In the genomic region with DNA sequence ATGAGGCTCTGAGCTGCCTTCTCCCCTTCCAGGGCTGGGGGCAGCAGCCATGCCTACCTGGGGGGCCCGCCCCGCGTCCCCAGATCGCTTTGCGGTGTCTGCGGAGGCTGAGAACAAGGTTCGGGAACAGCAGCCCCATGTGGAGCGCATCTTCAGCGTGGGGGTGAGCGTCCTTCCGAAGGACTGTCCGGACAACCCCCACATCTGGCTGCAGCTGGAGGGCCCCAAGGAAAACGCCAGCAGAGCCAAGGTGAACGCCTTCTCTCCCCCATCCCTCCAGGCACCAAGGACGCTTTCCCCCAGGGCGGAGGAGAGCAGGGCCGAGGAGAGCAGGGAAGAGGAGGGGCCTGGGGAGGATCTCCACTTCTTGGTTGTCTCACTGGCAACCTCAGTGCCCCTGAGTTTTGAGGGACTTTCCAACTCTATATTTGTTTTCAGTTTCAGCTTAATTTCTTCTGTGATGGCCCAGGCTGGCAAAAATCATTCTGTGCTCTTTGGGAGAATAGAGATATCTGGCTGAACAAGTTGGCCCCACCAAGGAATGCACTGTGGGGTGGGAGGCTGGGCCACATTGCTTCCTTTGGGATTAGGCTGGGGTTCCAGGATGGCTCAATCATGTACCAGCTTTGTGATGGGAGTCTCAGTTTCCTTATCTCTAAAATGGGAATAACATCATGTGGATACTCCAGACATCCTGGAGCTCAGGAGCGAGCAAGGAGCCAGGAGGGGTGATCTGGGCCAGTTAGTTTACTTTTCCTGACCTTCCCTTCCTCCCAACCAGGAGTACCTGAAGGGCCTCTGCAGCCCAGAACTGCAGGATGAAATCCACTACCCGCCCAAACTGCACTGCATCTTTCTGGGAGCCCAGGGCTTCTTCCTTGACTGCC, we compare ENCODE assay signal across 8 cellular contexts. TPM values are rescaled to one million over a fixed set of nuclear protein-coding genes. Genes with fewer than 3 reads are reported as not detected.
DNase-seq lines count a peak whose midpoint lies in the region; ATAC-seq and TF ChIP-seq lines count a peak whose summit lies in the region.

No MANE protein-coding gene starts in this region.

- DNase-seq in GM12865 (ENCODE audit: low read depth) (peak; percentile 85), superior temporal gyrus (ENCODE audit: extremely low spot score) (peak; percentile 7), occipital lobe (lab: John Stamatoyannopoulos, UW) (no peak)
- DNase-seq in activated CD4-positive, alpha-beta T cell treated with anti-CD3 and anti-CD28 coated beads for 1 hour, result peak; percentile 39

- H3K9me3 ChIP-seq in ectodermal cell (ENCODE audit: control insufficient read depth, low read length) (no peaks in the 10 kb centered on the region), mucosa of stomach (ENCODE audit: control insufficient read depth, low read length) (no peaks in the 10 kb centered on the region)

- H3K27me3 ChIP-seq in ectodermal cell (ENCODE audit: control insufficient read depth, insufficient read depth, low read length, poor library complexity, severe bottlenecking) (peaks cover 12% of the 10 kb centered on the region), mucosa of stomach (ENCODE audit: control insufficient read depth, insufficient read depth, low read length) (no peaks in the 10 kb centered on the region)

- H3K4me1 ChIP-seq in ectodermal cell (ENCODE audit: control insufficient read depth, insufficient read depth, low read length) (no peaks in the 10 kb centered on the region), mucosa of stomach (ENCODE audit: control insufficient read depth, insufficient read depth, low read length) (peaks cover 52% of the 10 kb centered on the region)

- no peak for TF ChIP-seq CTCF in GM12865 (IDR thresholded peaks at IDR 0.05; ENCODE audit: insufficient read depth, low read depth, low read length, missing control alignments)

- ATAC-seq in HG03097 (IDR thresholded peaks at IDR 0.05; ENCODE audit: low FRiP score, unreplicated experiment) (peak; percentile 33), GM19455 (IDR thresholded peaks at IDR 0.05; ENCODE audit: unreplicated experiment) (no peak)

- 17 to 20% methylated on average over 19 of the region's 19 CpGs for WGBS in ectodermal cell, 2 experiments

- peak overlapping the region; percentile 96 for H3K9ac ChIP-seq in mucosa of stomach (ENCODE audit: low read length)

- H3K4me3 ChIP-seq in GM12865 (ENCODE audit: low read depth, low read length) (peak overlapping the region; percentile 66), ectodermal cell (ENCODE audit: insufficient read depth, low read depth, low read length) (peak overlapping the region; percentile 49), mucosa of stomach (ENCODE audit: low read length) (peak overlapping the region; percentile 79)

- no peak overlapping the region for H3K27ac ChIP-seq in ectodermal cell (ENCODE audit: insufficient read depth, low read depth, low read length, poor library complexity, severe bottlenecking)

- H3K36me3 ChIP-seq in ectodermal cell (ENCODE audit: control insufficient read depth, insufficient read depth, low read length) (no peaks in the 10 kb centered on the region), mucosa of stomach (ENCODE audit: control insufficient read depth, insufficient read depth, low read length) (peaks cover 26% of the 10 kb centered on the region)

RNA-seq across cellular contexts. Expression of gene KHNYN, which starts 1.2 kb away (rescaled TPM):
- polyA plus RNA-seq in ectodermal cell (2013, experiment 1 of 4), result 29.5 TPM
- 31.1 TPM for polyA plus RNA-seq in ectodermal cell (2013, experiment 2 of 4)
- polyA plus RNA-seq in ectodermal cell (2013, experiment 3 of 4), result 25.3 TPM
- 29.5 TPM for polyA plus RNA-seq in ectodermal cell (2013, experiment 4 of 4)
- 16.7 TPM for total RNA-seq in occipital lobe

RNA-seq across cellular contexts. Expression of gene CBLN3, which starts 1.5 kb away (rescaled TPM):
- 0.83 TPM for polyA plus RNA-seq in ectodermal cell (2013, experiment 1 of 4)
- polyA plus RNA-seq in ectodermal cell (2013, experiment 2 of 4), result 0.28 TPM
- 0.53 TPM for polyA plus RNA-seq in ectodermal cell (2013, experiment 3 of 4)
- polyA plus RNA-seq in ectodermal cell (2013, experiment 4 of 4), result 0.65 TPM
- total RNA-seq in occipital lobe, result 0.47 TPM

RNA-seq across cellular contexts. Expression of gene SDR39U1, which starts 11.7 kb away (rescaled TPM):
- 60.0 TPM for polyA plus RNA-seq in ectodermal cell (2013, experiment 1 of 4)
- 67.0 TPM for polyA plus RNA-seq in ectodermal cell (2013, experiment 2 of 4)
- polyA plus RNA-seq in ectodermal cell (2013, experiment 3 of 4), result 57.1 TPM
- polyA plus RNA-seq in ectodermal cell (2013, experiment 4 of 4), result 67.6 TPM
- 17.0 TPM for total RNA-seq in occipital lobe

RNA-seq across cellular contexts. Expression of gene NYNRIN, which starts 32.1 kb away (rescaled TPM):
- 26.8 TPM for polyA plus RNA-seq in ectodermal cell (2013, experiment 1 of 4)
- 37.6 TPM for polyA plus RNA-seq in ectodermal cell (2013, experiment 2 of 4)
- polyA plus RNA-seq in ectodermal cell (2013, experiment 3 of 4), result 23.9 TPM
- polyA plus RNA-seq in ectodermal cell (2013, experiment 4 of 4), result 28.9 TPM
- total RNA-seq in occipital lobe, result 15.0 TPM
